Comparison of ENCODE assay signal across 30 cellular contexts in the genomic region with DNA sequence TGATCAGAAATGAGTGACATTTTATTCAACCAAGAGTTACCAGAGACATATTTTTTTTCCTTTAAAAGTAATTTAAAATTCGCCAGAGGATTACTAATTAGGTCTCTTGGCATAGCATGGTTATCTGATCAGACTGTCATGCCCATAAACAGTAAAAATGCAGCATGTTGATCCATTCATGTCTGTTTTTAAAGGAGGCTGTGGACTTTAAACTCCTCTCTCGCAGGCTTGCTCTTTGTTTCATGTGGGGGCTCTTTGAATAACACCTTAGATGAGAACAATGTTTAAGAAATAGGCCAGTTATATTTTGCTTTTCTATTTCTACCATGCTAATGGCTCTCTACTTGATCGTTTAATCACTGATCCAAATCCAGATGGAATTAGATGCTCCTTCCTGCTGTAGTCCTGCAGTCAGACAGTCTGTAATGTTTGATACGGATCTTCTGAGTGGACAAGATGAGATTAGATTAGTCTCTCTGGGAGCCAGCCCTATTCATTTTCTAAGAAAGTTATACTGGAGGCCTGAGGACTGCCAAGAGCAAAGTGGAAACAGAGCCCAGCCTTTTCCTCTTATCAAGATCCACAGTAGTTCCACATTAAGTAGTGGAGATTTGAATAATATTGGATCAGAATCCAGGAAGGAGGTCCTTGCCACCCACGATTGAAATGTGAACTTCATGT.
"Had no signal": no experiment of that assay in that cellular context is flagged by ENCODE, and none has a peak within 500 bp of the region (broad histone marks: within the 10 kb centered on the region; RNA-seq: fewer than 3 reads in every experiment).

No MANE protein-coding gene starts in this region.

- H3K27ac ChIP-seq: brain microvascular endothelial cell, cardiac muscle cell had no signal

- H3K36me3 ChIP-seq: brain microvascular endothelial cell, cardiac muscle cell, MG63 had no signal

- H3K27ac Mint-ChIP-seq: activated B cell treated with CpG ODN at 0.5 μM for 24 hours; activated CD4-positive, alpha-beta T cell treated with anti-CD3 and anti-CD28 coated beads, Interleukin-2, amount 10 ng/mL, durations not matched to agents 24 days and 14 days; activated CD8-positive, alpha-beta memory T cell treated with anti-CD3 and anti-CD28 coated beads, Interleukin-2, amount 10 ng/mL, durations not matched to agents 7 days and 5 days; activated naive CD4-positive, alpha-beta T cell treated with anti-CD3 and anti-CD28 coated beads, Interleukin-2, amount 50 U/mL, for 72 hours; activated naive CD8-positive, alpha-beta T cell treated with anti-CD3 and anti-CD28 coated beads, Interleukin-2, amount 50 U/mL, for 24 hours; activated T-cell treated with anti-CD3 and anti-CD28 coated beads, Interleukin-2, amount 50 U/mL, for 24 hours; T-cell had no signal

- H3K4me3 ChIP-seq: cardiac muscle cell, MG63 had no signal

- H3K4me1 Mint-ChIP-seq: activated CD4-positive, alpha-beta T cell treated with anti-CD3 and anti-CD28 coated beads, Interleukin-2, amount 10 ng/mL, durations not matched to agents 24 days and 14 days; activated CD8-positive, alpha-beta memory T cell treated with anti-CD3 and anti-CD28 coated beads, Interleukin-2, amount 10 ng/mL, durations not matched to agents 7 days and 5 days; activated naive CD8-positive, alpha-beta T cell treated with anti-CD3 and anti-CD28 coated beads, Interleukin-2, amount 50 U/mL, for 24 hours; T-cell had no signal

- DNase-seq: activated B cell treated with CpG ODN at 0.5 μM for 24 hours; activated CD4-positive, alpha-beta T cell treated with anti-CD3 and anti-CD28 coated beads for 1 hour; activated CD4-positive, alpha-beta T cell treated with anti-CD3 and anti-CD28 coated beads, Interleukin-2, amount 10 ng/mL, durations not matched to agents 24 days and 14 days; activated CD4-positive, alpha-beta T cell treated with anti-CD3 and anti-CD28 coated beads, Interleukin-2, amount 50 U/mL, for 48 hours; activated CD8-positive, alpha-beta memory T cell treated with anti-CD3 and anti-CD28 coated beads, Interleukin-2, amount 10 ng/mL, durations not matched to agents 7 days and 5 days; activated effector memory CD4-positive, alpha-beta T cell treated with anti-CD3 and anti-CD28 coated beads, Interleukin-2, amount 50 U/mL, for 16 hours; activated naive CD4-positive, alpha-beta T cell treated with Interleukin-2 at 50 U/mL for 16 hours; activated naive CD8-positive, alpha-beta T cell treated with anti-CD3 and anti-CD28 coated beads, Interleukin-2, amount 50 U/mL, for 24 hours; activated T-cell treated with anti-CD3 and anti-CD28 coated beads, Interleukin-2, amount 50 U/mL, for 24 hours; amygdala; brain microvascular endothelial cell; KG1; MG63; MV-4-11; NCI-H1092 treated with DMSO at 0.1 percent for 48 hours; NCI-H1436 treated with DMSO at 0.1 percent for 48 hours; NCI-H187; NCI-H2081; NCI-H2227 treated with DMSO at 0.1 percent for 48 hours; NCI-H446 treated with DMSO at 0.1 percent for 48 hours; NCI-H524 treated with DMSO at 0.1 percent for 48 hours; NCI-H748 treated with DMSO at 0.1 percent for 48 hours; RPMI8226; T-cell; T-helper 2 cell; T1000 had no signal

- H3K27me3 Mint-ChIP-seq: activated B cell treated with CpG ODN at 0.5 μM for 24 hours; activated CD4-positive, alpha-beta T cell treated with anti-CD3 and anti-CD28 coated beads, Interleukin-2, amount 10 ng/mL, durations not matched to agents 24 days and 14 days; activated CD8-positive, alpha-beta memory T cell treated with anti-CD3 and anti-CD28 coated beads, Interleukin-2, amount 10 ng/mL, durations not matched to agents 7 days and 5 days; activated naive CD8-positive, alpha-beta T cell treated with anti-CD3 and anti-CD28 coated beads, Interleukin-2, amount 50 U/mL, for 24 hours; activated T-cell treated with anti-CD3 and anti-CD28 coated beads, Interleukin-2, amount 50 U/mL, for 24 hours; T-cell had no signal

- H3K4me3 Mint-ChIP-seq: activated B cell treated with CpG ODN at 0.5 μM for 24 hours; activated CD4-positive, alpha-beta T cell treated with anti-CD3 and anti-CD28 coated beads, Interleukin-2, amount 10 ng/mL, durations not matched to agents 24 days and 14 days; activated CD8-positive, alpha-beta memory T cell treated with anti-CD3 and anti-CD28 coated beads, Interleukin-2, amount 10 ng/mL, durations not matched to agents 7 days and 5 days; activated naive CD8-positive, alpha-beta T cell treated with anti-CD3 and anti-CD28 coated beads, Interleukin-2, amount 50 U/mL, for 24 hours; activated T-cell treated with anti-CD3 and anti-CD28 coated beads, Interleukin-2, amount 50 U/mL, for 24 hours; T-cell had no signal

- H3K9me3 Mint-ChIP-seq: activated B cell treated with CpG ODN at 0.5 μM for 24 hours; activated CD4-positive, alpha-beta T cell treated with anti-CD3 and anti-CD28 coated beads, Interleukin-2, amount 10 ng/mL, durations not matched to agents 24 days and 14 days; activated naive CD4-positive, alpha-beta T cell treated with anti-CD3 and anti-CD28 coated beads, Interleukin-2, amount 50 U/mL, for 72 hours; activated naive CD8-positive, alpha-beta T cell treated with anti-CD3 and anti-CD28 coated beads, Interleukin-2, amount 50 U/mL, for 24 hours; activated T-cell treated with anti-CD3 and anti-CD28 coated beads, Interleukin-2, amount 50 U/mL, for 24 hours; T-cell had no signal

- H3K9me3 ChIP-seq: MG63 had no signal

- H3K36me3 Mint-ChIP-seq: activated CD8-positive, alpha-beta memory T cell treated with anti-CD3 and anti-CD28 coated beads, Interleukin-2, amount 10 ng/mL, durations not matched to agents 7 days and 5 days; activated naive CD4-positive, alpha-beta T cell treated with anti-CD3 and anti-CD28 coated beads, Interleukin-2, amount 50 U/mL, for 72 hours; T-cell had no signal

- ATAC-seq: activated CD8-positive, alpha-beta memory T cell treated with anti-CD3 and anti-CD28 coated beads, Interleukin-2, amount 10 ng/mL, durations not matched to agents 7 days and 5 days; activated naive CD4-positive, alpha-beta T cell treated with anti-CD3 and anti-CD28 coated beads, Interleukin-2, amount 50 U/mL, for 72 hours; activated naive CD8-positive, alpha-beta T cell treated with anti-CD3 and anti-CD28 coated beads, Interleukin-2, amount 50 U/mL, for 24 hours; Panc1; Right ventricle myocardium inferior; T-cell had no signal
